ENCODE assay signal across 19 cellular contexts in genomic region chr11:43948341-43949185, GRCh38. TPM values are rescaled to one million over a fixed set of nuclear protein-coding genes. Genes with fewer than 3 reads are reported as not detected.
"Had no signal": no experiment of that assay in that cellular context is flagged by ENCODE, and none has a peak within 500 bp of the region (broad histone marks: within the 10 kb centered on the region; RNA-seq: fewer than 3 reads in every experiment).

No MANE protein-coding gene starts in this region.

- H3K27me3 ChIP-seq: right atrium auricular region had no signal

- DNase-seq: activated CD4-positive, alpha-beta T cell treated with anti-CD3 and anti-CD28 coated beads for 4 hours; activated CD8-positive, alpha-beta T cell treated with anti-CD3 and anti-CD28 coated beads for 36 hours; activated gamma-delta T cell; activated T-cell treated with anti-CD3 and anti-CD28 coated beads, Interleukin-2, amount 50 U/mL, for 72 hours; caudate nucleus; left lung; mucosa of descending colon; naive thymus-derived CD4-positive, alpha-beta T cell; occipital lobe; stimulated activated CD4-positive, alpha-beta T cell treated with anti-CD3 and anti-CD28 coated beads, Interleukin-15, amount 100 ng/mL, for 24 hours; stimulated activated CD4-positive, alpha-beta T cell treated with anti-CD3 and anti-CD28 coated beads, Interleukin-4, amount 100 ng/mL, for 24 hours; stimulated activated naive CD8-positive, alpha-beta T cell treated with anti-CD3 and anti-CD28 coated beads, Interleukin-15, Interleukin-2, amounts not matched to agents 100 U/mL and 50 U/mL, for 24 hours; T-helper 17 cell had no signal

- H3K9me3 ChIP-seq: left lung, mucosa of descending colon, right atrium auricular region had no signal

- H3K36me3 ChIP-seq: left lung had no signal

- H3K9me3 Mint-ChIP-seq: activated CD8-positive, alpha-beta T cell treated with anti-CD3 and anti-CD28 coated beads for 36 hours; activated naive CD4-positive, alpha-beta T cell treated with anti-CD3 and anti-CD28 coated beads, Interleukin-2, amount 50 U/mL, for 72 hours; activated T-cell treated with anti-CD3 and anti-CD28 coated beads, Interleukin-2, amount 50 U/mL, for 72 hours had no signal

- H3K4me3 Mint-ChIP-seq: activated CD8-positive, alpha-beta T cell treated with anti-CD3 and anti-CD28 coated beads for 36 hours; activated T-cell treated with anti-CD3 and anti-CD28 coated beads, Interleukin-2, amount 50 U/mL, for 72 hours; naive thymus-derived CD4-positive, alpha-beta T cell; T-helper 17 cell had no signal

- ATAC-seq: activated CD8-positive, alpha-beta T cell treated with anti-CD3 and anti-CD28 coated beads for 36 hours; activated naive CD4-positive, alpha-beta T cell treated with anti-CD3 and anti-CD28 coated beads, Interleukin-2, amount 50 U/mL, for 72 hours; activated T-cell treated with anti-CD3 and anti-CD28 coated beads, Interleukin-2, amount 50 U/mL, for 72 hours; esophagus mucosa; left lung; mucosa of descending colon; naive thymus-derived CD4-positive, alpha-beta T cell; stimulated activated naive CD8-positive, alpha-beta T cell treated with anti-CD3 and anti-CD28 coated beads, Interleukin-15, Interleukin-2, amounts not matched to agents 100 U/mL and 50 U/mL, for 24 hours; T-helper 17 cell had no signal

- FAIRE-seq: colon, islet of Langerhans had no signal

- H3K4me3 ChIP-seq: left lung, mucosa of descending colon, right atrium auricular region had no signal

- H3K27ac ChIP-seq: left lung had no signal

- H3K27ac Mint-ChIP-seq: activated CD8-positive, alpha-beta T cell treated with anti-CD3 and anti-CD28 coated beads for 36 hours; activated naive CD4-positive, alpha-beta T cell treated with anti-CD3 and anti-CD28 coated beads, Interleukin-2, amount 50 U/mL, for 72 hours; activated T-cell treated with anti-CD3 and anti-CD28 coated beads, Interleukin-2, amount 50 U/mL, for 72 hours; naive thymus-derived CD4-positive, alpha-beta T cell; progenitor cell of endocrine pancreas; T-helper 17 cell had no signal

RNA-seq across cellular contexts. Expression of gene C11orf96, which starts 6.1 kb away (rescaled TPM):
- polyA plus RNA-seq: naive thymus-derived CD4-positive, alpha-beta T cell had no signal
